Comparison of ENCODE assay signal across 30 cellular contexts in genomic region chr4:39850727-39851126, GRCh38.
"Had no signal": no experiment of that assay in that cellular context is flagged by ENCODE, and none has a peak within 500 bp of the region (broad histone marks: within the 10 kb centered on the region; RNA-seq: fewer than 3 reads in every experiment).

No MANE protein-coding gene starts in this region.

- H3K36me3 ChIP-seq: colonic mucosa had no signal

- H3K4me3 Mint-ChIP-seq: activated CD4-positive, alpha-beta memory T cell treated with anti-CD3 and anti-CD28 coated beads, Interleukin-2, amount 10 ng/mL, durations not matched to agents 7 days and 5 days; activated CD4-positive, alpha-beta T cell treated with anti-CD3 and anti-CD28 coated beads, Interleukin-2, amount 10 ng/mL, durations not matched to agents 7 days and 5 days; activated naive CD4-positive, alpha-beta T cell treated with anti-CD3 and anti-CD28 coated beads, Interleukin-2, amount 10 ng/mL, durations not matched to agents 7 days and 5 days; activated T-cell treated with anti-CD3 and anti-CD28 coated beads, Interleukin-2, amount 50 U/mL, for 24 hours; activated T-cell treated with anti-CD3 and anti-CD28 coated beads, Interleukin-2, amount 50 U/mL, for 72 hours; T-helper 17 cell; T-helper 2 cell treated with Interferon-gamma antibody and Interleukin-4, amounts not matched to agents 5 μg/mL and 100 μg/mL, for 36 hours had no signal

- H3K27ac ChIP-seq: adrenal gland, body of pancreas, colonic mucosa, epithelial cell of prostate, esophagus squamous epithelium, gastroesophageal sphincter, WERI-Rb-1 had no signal

- H3K27me3 Mint-ChIP-seq: activated CD4-positive, alpha-beta memory T cell treated with anti-CD3 and anti-CD28 coated beads, Interleukin-2, amount 10 ng/mL, durations not matched to agents 7 days and 5 days; activated CD4-positive, alpha-beta T cell treated with anti-CD3 and anti-CD28 coated beads, Interleukin-2, amount 10 ng/mL, durations not matched to agents 7 days and 5 days; activated naive CD4-positive, alpha-beta T cell treated with anti-CD3 and anti-CD28 coated beads, Interleukin-2, amount 10 ng/mL, durations not matched to agents 7 days and 5 days; activated T-cell treated with anti-CD3 and anti-CD28 coated beads, Interleukin-2, amount 50 U/mL, for 24 hours; T-helper 17 cell had no signal

- ATAC-seq: activated naive CD4-positive, alpha-beta T cell treated with anti-CD3 and anti-CD28 coated beads, Interleukin-2, amount 50 U/mL, for 72 hours; activated T-cell treated with anti-CD3 and anti-CD28 coated beads, Interleukin-2, amount 50 U/mL, for 72 hours; body of pancreas; gastroesophageal sphincter; T-helper 17 cell had no signal

- H3K4me3 ChIP-seq: adrenal gland, body of pancreas, colonic mucosa, esophagus squamous epithelium, gastroesophageal sphincter had no signal

- H3K27me3 ChIP-seq: adrenal gland, body of pancreas, colonic mucosa, esophagus squamous epithelium, gastroesophageal sphincter had no signal

- H3K4me1 ChIP-seq: adrenal gland, body of pancreas, colonic mucosa, esophagus squamous epithelium, gastroesophageal sphincter had no signal

- DNase-seq: activated CD4-positive, alpha-beta memory T cell treated with anti-CD3 and anti-CD28 coated beads, Interleukin-2, amount 10 ng/mL, durations not matched to agents 7 days and 5 days; activated CD4-positive, alpha-beta T cell treated with anti-CD3 and anti-CD28 coated beads for 4 hours; activated CD4-positive, alpha-beta T cell treated with anti-CD3 and anti-CD28 coated beads, Interleukin-2, amount 10 ng/mL, durations not matched to agents 7 days and 5 days; activated CD4-positive, alpha-beta T cell treated with anti-CD3 and anti-CD28 coated beads, Interleukin-2, amount 50 U/mL, for 4 hours; activated CD4-positive, CD25-positive, alpha-beta regulatory T cell; activated CD4-positive, CD25-positive, alpha-beta regulatory T cell treated with anti-CD3 and anti-CD28 coated beads, Interleukin-2, amount 50 U/mL, for 72 hours; activated CD8-positive, alpha-beta memory T cell treated with anti-CD3 and anti-CD28 coated beads, Interleukin-2, amount 50 U/mL, for 48 hours; activated gamma-delta T cell; activated naive CD4-positive, alpha-beta T cell; activated naive CD4-positive, alpha-beta T cell treated with anti-CD3 and anti-CD28 coated beads, Interleukin-2, amount 10 ng/mL, durations not matched to agents 7 days and 5 days; activated T-cell treated with anti-CD3 and anti-CD28 coated beads for 4 hours; activated T-cell treated with anti-CD3 and anti-CD28 coated beads, Interleukin-2, amount 50 U/mL, for 24 hours; activated T-cell treated with anti-CD3 and anti-CD28 coated beads, Interleukin-2, amount 50 U/mL, for 72 hours; adrenal gland; amygdala; aorta; body of pancreas; caudate nucleus; colonic mucosa; effector CD8-positive, alpha-beta T cell; esophagus squamous epithelium; foreskin melanocyte; T-helper 1 cell; T-helper 17 cell; T1000; WERI-Rb-1 had no signal

- H3K27ac Mint-ChIP-seq: activated CD4-positive, alpha-beta memory T cell treated with anti-CD3 and anti-CD28 coated beads, Interleukin-2, amount 10 ng/mL, durations not matched to agents 7 days and 5 days; activated CD4-positive, alpha-beta T cell treated with anti-CD3 and anti-CD28 coated beads, Interleukin-2, amount 10 ng/mL, durations not matched to agents 7 days and 5 days; activated naive CD4-positive, alpha-beta T cell treated with anti-CD3 and anti-CD28 coated beads, Interleukin-2, amount 10 ng/mL, durations not matched to agents 7 days and 5 days; activated naive CD4-positive, alpha-beta T cell treated with anti-CD3 and anti-CD28 coated beads, Interleukin-2, amount 50 U/mL, for 72 hours; activated T-cell treated with anti-CD3 and anti-CD28 coated beads, Interleukin-2, amount 50 U/mL, for 24 hours; T-helper 2 cell treated with Interferon-gamma antibody and Interleukin-4, amounts not matched to agents 5 μg/mL and 100 μg/mL, for 36 hours had no signal

- H3K9me3 ChIP-seq: adrenal gland, body of pancreas, colonic mucosa, esophagus squamous epithelium had no signal
